Comparison of ENCODE assay signal across 8 cellular contexts in genomic region chr12:55925870-55926737, GRCh38. TPM values are rescaled to one million over a fixed set of nuclear protein-coding genes. Genes with fewer than 3 reads are reported as not detected.
A peak's percentile ranks its signal among the peaks of the same experiment; 100 is the strongest.
DNase-seq lines count a peak whose midpoint lies in the region; ATAC-seq and TF ChIP-seq lines count a peak whose summit lies in the region.

No MANE protein-coding gene starts in this region.

- DNase-seq in BE2C (no peak), adipocyte (ENCODE audit: low read depth) (no peak), left kidney (ENCODE audit: low read depth, low spot score) (peak; percentile 10), tibial nerve (ENCODE audit: low spot score in 2 of 2) (no peak), superior temporal gyrus (ENCODE audit: extremely low spot score) (no peak), A172 (ENCODE audit: low spot score) (no peak), mesenteric fat pad (ENCODE audit: low spot score) (no peak)

- H3K27ac ChIP-seq in tibial nerve, result peak overlapping the region; percentile 93 to 100 (median 96)

- H3K9ac ChIP-seq in adipocyte (ENCODE audit: low read length), result peak overlapping the region; percentile 96

- no peak for TF ChIP-seq POLR2A in tibial nerve (IDR thresholded peaks at IDR 0.05)

- H3K4me1 ChIP-seq in BE2C, result peaks cover 4% of the 10 kb centered on the region
- H3K4me1 ChIP-seq in adipocyte (ENCODE audit: control insufficient read depth, insufficient read depth, low read length), result peaks cover 44% of the 10 kb centered on the region
- H3K4me1 ChIP-seq in tibial nerve, result peaks cover 0 to 62% (median 23%) of the 10 kb centered on the region in 4 donors

- peak overlapping the region; percentile 98 for H3K4me3 ChIP-seq in BE2C (ENCODE audit: low read depth, low read length)
- H3K4me3 ChIP-seq in adipocyte (ENCODE audit: low read length), result peak overlapping the region; percentile 88
- H3K4me3 ChIP-seq in tibial nerve, result peak overlapping the region; percentile 75 to 97 (median 78)

- 14% methylated on average over 10 of the region's 10 CpGs for WGBS in tibial nerve, 2 donors

- H3K9me3 ChIP-seq in BE2C (no peaks in the 10 kb centered on the region), adipocyte (ENCODE audit: control insufficient read depth, low read length) (no peaks in the 10 kb centered on the region), tibial nerve (no peaks in the 10 kb centered on the region)

- H3K36me3 ChIP-seq in BE2C (peaks cover 4% of the 10 kb centered on the region), adipocyte (ENCODE audit: control insufficient read depth, insufficient read depth, low read length, severe bottlenecking) (peaks cover 14% of the 10 kb centered on the region), tibial nerve (peaks cover 0 to 24% (median 0%) of the 10 kb centered on the region in 3 donors)

- H3K27me3 ChIP-seq in BE2C, result no peaks in the 10 kb centered on the region
- no peaks in the 10 kb centered on the region for H3K27me3 ChIP-seq in adipocyte (replicated peaks; ENCODE audit: control insufficient read depth, insufficient read depth, low read length)
- H3K27me3 ChIP-seq in tibial nerve, result no peaks in the 10 kb centered on the region

- ATAC-seq in HG02885 (IDR thresholded peaks at IDR 0.05; ENCODE audit: poor library complexity, unreplicated experiment), result peak; percentile 7

- no peak for TF ChIP-seq EP300 in tibial nerve (IDR thresholded peaks at IDR 0.05)

- TF ChIP-seq CTCF in BE2C (IDR thresholded peaks at IDR 0.05; ENCODE audit: low read depth, low read length), result no peak
- no peak for TF ChIP-seq CTCF in tibial nerve (IDR thresholded peaks at IDR 0.05)

RNA-seq across cellular contexts. Expression of gene PYM1, which starts 1.6 kb away (rescaled TPM):
- polyA plus RNA-seq in BE2C (2012; ENCODE audit: insufficient read depth, insufficient read length, low read depth), result 165 TPM
- total RNA-seq in tibial nerve (10 to 100 TPM; 25.3 to 53.4 (median 39.9) TPM), mesenteric fat pad (30.5 TPM)
- total RNA-seq in A172 (2014; rRNA removed; shearing (Covaris generic)), result 37.0 and 52.5 TPM in 2 replicates

RNA-seq across cellular contexts. Expression of gene DGKA, which starts 4.9 kb away (rescaled TPM):
- 8.9 TPM for polyA plus RNA-seq in BE2C (2012; ENCODE audit: insufficient read depth, insufficient read length, low read depth)
- total RNA-seq in tibial nerve (100 to 1,000 TPM in 1 of 4 donors, 10 to 100 TPM in 3; 24.9 to 544 (median 34.3) TPM), mesenteric fat pad (32.4 TPM)
- total RNA-seq in A172 (2014; rRNA removed; shearing (Covaris generic)), result 33.4 and 42.9 TPM in 2 replicates

RNA-seq across cellular contexts. Expression of gene PMEL, which starts 39.7 kb away (rescaled TPM):
- polyA plus RNA-seq in BE2C (2012; ENCODE audit: insufficient read depth, insufficient read length, low read depth), result 4.7 TPM
- total RNA-seq in tibial nerve (1 to 10 TPM in 1 of 4 donors, under 1 TPM in 1, not detected in 2; 0.87 to 1.6 TPM), mesenteric fat pad (0.64 TPM)
- 1.1 and 2.0 TPM in 2 replicates for total RNA-seq in A172 (2014; rRNA removed; shearing (Covaris generic))

RNA-seq across cellular contexts. Expression of gene CDK2, which starts 40.5 kb away (rescaled TPM):
- 16.5 TPM for polyA plus RNA-seq in BE2C (2012; ENCODE audit: insufficient read depth, insufficient read length, low read depth)
- 10 to 100 TPM; 10.3 to 22.2 (median 13.8) TPM for total RNA-seq in tibial nerve
- 91.6 and 100 TPM in 2 replicates for total RNA-seq in A172 (2014; rRNA removed; shearing (Covaris generic))
- 21.4 TPM for total RNA-seq in mesenteric fat pad

RNA-seq across cellular contexts. Expression of gene RAB5B, which starts 47.8 kb away (rescaled TPM):
- polyA plus RNA-seq in BE2C (2012; ENCODE audit: insufficient read depth, insufficient read length, low read depth), result 57.4 TPM
- total RNA-seq in tibial nerve (100 to 1,000 TPM in 1 of 4 donors, 10 to 100 TPM in 3; 71.7 to 111 (median 83.0) TPM), mesenteric fat pad (88.2 TPM)
- total RNA-seq in A172 (2014; rRNA removed; shearing (Covaris generic)), result 47.8 and 50.1 TPM in 2 replicates
